21 cellular contexts compared by ENCODE assay signal in genomic region chr4:24312261-24312913, GRCh38.
A peak's percentile ranks its signal among the peaks of the same experiment; 100 is the strongest.
DNase-seq lines count a peak whose midpoint lies in the region; ATAC-seq and TF ChIP-seq lines count a peak whose summit lies in the region.
"Had no signal": no experiment of that assay in that cellular context is flagged by ENCODE, and none has a peak within 500 bp of the region (broad histone marks: within the 10 kb centered on the region; RNA-seq: fewer than 3 reads in every experiment).

No MANE protein-coding gene starts in this region.

- H3K4me3 ChIP-seq in BLaER1 (no peak overlapping the region), hepatocyte (no peak overlapping the region), liver (ENCODE audit: low read depth in 1 of 3, low read length in 3 of 3) (no peak overlapping the region)
- H3K4me3 ChIP-seq: A549, GM23248 had no signal

- no peaks in the 10 kb centered on the region for H3K9me3 ChIP-seq in BLaER1
- no peaks in the 10 kb centered on the region for H3K9me3 ChIP-seq in hepatocyte (ENCODE audit: low read depth)
- no peaks in the 10 kb centered on the region for H3K9me3 ChIP-seq in liver (ENCODE audit: control insufficient read depth in 4 of 4, low read length in 3 of 4)
- H3K9me3 ChIP-seq: A549, BE2C, Caco-2 had no signal

- H3K79me2 ChIP-seq in hepatocyte, result no peaks in the 10 kb centered on the region

- peak; percentile 33 to 47 for TF ChIP-seq RAD21 in liver (IDR thresholded peaks at IDR 0.05)

- H3K27me3 ChIP-seq in BLaER1 (no peaks in the 10 kb centered on the region), hepatocyte (no peaks in the 10 kb centered on the region), liver (ENCODE audit: control insufficient read depth in 4 of 4, insufficient read depth in 4 of 4, low read length in 3 of 4) (no peaks in the 10 kb centered on the region)
- H3K27me3 ChIP-seq: BE2C had no signal

- H3K4me2 ChIP-seq in BLaER1 (peak overlapping the region; percentile 55), hepatocyte (peak overlapping the region; percentile 26)
- H3K4me2 ChIP-seq: A549 had no signal

- H2AFZ ChIP-seq in hepatocyte, result no peak overlapping the region
- H2AFZ ChIP-seq: GM23248 had no signal

- H3K36me3 ChIP-seq in BLaER1 (no peaks in the 10 kb centered on the region), hepatocyte (replicated peaks; ENCODE audit: insufficient read depth, low read depth) (no peaks in the 10 kb centered on the region), liver (ENCODE audit: control insufficient read depth in 4 of 4, insufficient read depth in 3 of 4, low read depth in 1 of 4, low read length in 3 of 4) (no peaks in the 10 kb centered on the region)
- H3K36me3 ChIP-seq: BE2C had no signal

- no peak overlapping the region for H3K27ac ChIP-seq in BLaER1
- H3K27ac ChIP-seq in hepatocyte, result peak overlapping the region; percentile 63
- H3K27ac ChIP-seq in liver (ENCODE audit: low read depth in 1 of 2, low read length in 2 of 2), result no peak overlapping the region
- H3K27ac ChIP-seq: A549, C4-2B, GM23248 had no signal

- H4K20me1 ChIP-seq in BLaER1 (no peaks in the 10 kb centered on the region), hepatocyte (ENCODE audit: insufficient read depth, poor library complexity, severe bottlenecking) (no peaks in the 10 kb centered on the region)

- no peak for DNase-seq in hepatocyte (ENCODE audit: low spot score)
- peak; percentile 19 for DNase-seq in renal cortical epithelial cell (ENCODE audit: low read depth)
- no peak for DNase-seq in putamen (ENCODE audit: low spot score)
- DNase-seq: 8988T; ACHN; AML-193; BE2C; Caco-2; CD4-positive, CD25-positive, alpha-beta regulatory T cell; CD8-positive, alpha-beta T cell; DMS153; DND-41; GM23248; H7; HCEC 1CT had no signal

- H3K4me1 ChIP-seq in BLaER1 (peaks cover 14% of the 10 kb centered on the region), hepatocyte (ENCODE audit: insufficient read depth) (peaks cover 8% of the 10 kb centered on the region), liver (ENCODE audit: control insufficient read depth in 4 of 4, insufficient read depth in 4 of 4, low read length in 3 of 4) (peaks cover 0 to 18% (median 14%) of the 10 kb centered on the region in 4 donors)
- H3K4me1 ChIP-seq: A549, BE2C, Caco-2 had no signal

- H3K9me2 ChIP-seq in hepatocyte (replicated peaks; ENCODE audit: insufficient read depth), result no peaks in the 10 kb centered on the region

- TF ChIP-seq CTCF in hepatocyte (IDR thresholded peaks at IDR 0.05; ENCODE audit: poor library complexity) (no peak), liver (IDR thresholded peaks at IDR 0.05; ENCODE audit: low read depth, low read length, missing input control) (no peak)

- no peak for ATAC-seq in HG03159 (IDR thresholded peaks at IDR 0.05; ENCODE audit: unreplicated experiment)
- ATAC-seq in GM21529 (IDR thresholded peaks at IDR 0.05; ENCODE audit: unreplicated experiment), result no peak
- ATAC-seq: A549; CD8-positive, alpha-beta T cell had no signal

- 83% methylated on average over 3 of the region's 3 CpGs for WGBS in hepatocyte (ENCODE audit: low lambda C conversion rate, missing lambda C conversion rate)
- WGBS in liver, result 64% methylated on average over 3 of the region's 3 CpGs

- H3K9ac ChIP-seq in BLaER1, result no peak overlapping the region
- no peak overlapping the region for H3K9ac ChIP-seq in liver (ENCODE audit: low read depth in 1 of 2, low read length in 2 of 2)
- H3K9ac ChIP-seq: GM23248 had no signal

TF ChIP-seq in liver, 16 proteins besides CTCF, POLR2A, EP300 and RAD21:
- TF ChIP-seq, protein P1, sequence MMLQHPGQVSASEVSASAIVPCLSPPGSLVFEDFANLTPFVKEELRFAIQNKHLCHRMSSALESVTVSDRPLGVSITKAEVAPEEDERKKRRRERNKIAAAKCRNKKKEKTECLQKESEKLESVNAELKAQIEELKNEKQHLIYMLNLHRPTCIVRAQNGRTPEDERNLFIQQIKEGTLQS (IDR thresholded peaks at IDR 0.05), result peak; percentile 65
- TF ChIP-seq, protein P2, sequence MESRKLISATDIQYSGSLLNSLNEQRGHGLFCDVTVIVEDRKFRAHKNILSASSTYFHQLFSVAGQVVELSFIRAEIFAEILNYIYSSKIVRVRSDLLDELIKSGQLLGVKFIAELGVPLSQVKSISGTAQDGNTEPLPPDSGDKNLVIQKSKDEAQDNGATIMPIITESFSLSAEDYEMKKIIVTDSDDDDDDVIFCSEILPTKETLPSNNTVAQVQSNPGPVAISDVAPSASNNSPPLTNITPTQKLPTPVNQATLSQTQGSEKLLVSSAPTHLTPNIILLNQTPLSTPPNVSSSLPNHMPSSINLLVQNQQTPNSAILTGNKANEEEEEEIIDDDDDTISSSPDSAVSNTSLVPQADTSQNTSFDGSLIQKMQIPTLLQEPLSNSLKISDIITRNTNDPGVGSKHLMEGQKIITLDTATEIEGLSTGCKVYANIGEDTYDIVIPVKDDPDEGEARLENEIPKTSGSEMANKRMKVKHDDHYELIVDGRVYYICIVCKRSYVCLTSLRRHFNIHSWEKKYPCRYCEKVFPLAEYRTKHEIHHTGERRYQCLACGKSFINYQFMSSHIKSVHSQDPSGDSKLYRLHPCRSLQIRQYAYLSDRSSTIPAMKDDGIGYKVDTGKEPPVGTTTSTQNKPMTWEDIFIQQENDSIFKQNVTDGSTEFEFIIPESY (IDR thresholded peaks at IDR 0.05), result peak; percentile 16
- no peak for TF ChIP-seq EGR1 (IDR thresholded peaks at IDR 0.05; ENCODE audit: low read depth in 2 of 2)
- TF ChIP-seq NR2F2 (IDR thresholded peaks at IDR 0.05), result no peak
- TF ChIP-seq RXRA (IDR thresholded peaks at IDR 0.05), result peak; percentile 41 to 64
- no peak for TF ChIP-seq TAF1 (conservative IDR thresholded peaks at IDR 0.05)
- no peak for TF ChIP-seq GABPA (IDR thresholded peaks at IDR 0.05 in 1 of 2, conservative IDR thresholded peaks at IDR 0.05 in 1 of 2)
- peak; percentile 88 to 89 for TF ChIP-seq HNF4A (conservative IDR thresholded peaks at IDR 0.05)
- TF ChIP-seq SP1 (IDR thresholded peaks at IDR 0.05), result peak; percentile 77
- peak; percentile 78 to 81 for TF ChIP-seq JUND (IDR thresholded peaks at IDR 0.05)
- TF ChIP-seq FOXA2 (IDR thresholded peaks at IDR 0.05), result peak; percentile 44
- no peak for TF ChIP-seq REST (IDR thresholded peaks at IDR 0.05)
- TF ChIP-seq, protein P3, sequence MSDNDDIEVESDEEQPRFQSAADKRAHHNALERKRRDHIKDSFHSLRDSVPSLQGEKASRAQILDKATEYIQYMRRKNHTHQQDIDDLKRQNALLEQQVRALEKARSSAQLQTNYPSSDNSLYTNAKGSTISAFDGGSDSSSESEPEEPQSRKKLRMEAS (IDR thresholded peaks at IDR 0.05), result no peak
- peak; percentile 44 for TF ChIP-seq FOXA1 (IDR thresholded peaks at IDR 0.05)
- TF ChIP-seq YY1 (IDR thresholded peaks at IDR 0.05), result no peak
- TF ChIP-seq HNF4G (IDR thresholded peaks at IDR 0.05), result peak; percentile 57
TF ChIP-seq in liver: peak in this region for 9.
